ENCODE assay signal across 16 cellular contexts in genomic region chr21:43025636-43026180, GRCh38. TPM values are rescaled to one million over a fixed set of nuclear protein-coding genes. Genes with fewer than 3 reads are reported as not detected.
DNase-seq lines count a peak whose midpoint lies in the region; ATAC-seq and TF ChIP-seq lines count a peak whose summit lies in the region.
"Had no signal": no experiment of that assay in that cellular context is flagged by ENCODE, and none has a peak within 500 bp of the region (broad histone marks: within the 10 kb centered on the region; RNA-seq: fewer than 3 reads in every experiment).

No MANE protein-coding gene starts in this region.

- no peaks in the 10 kb centered on the region for H3K4me1 ChIP-seq in gastroesophageal sphincter

- H3K36me3 ChIP-seq in SK-N-MC (ENCODE audit: insufficient read depth, low read length): peaks cover 59% of the 10 kb centered on the region
- H3K36me3 ChIP-seq in gastroesophageal sphincter: peaks cover 0 to 100% of the 10 kb centered on the region in 2 donors

- H3K9me3 Mint-ChIP-seq in stimulated activated naive B cell treated with anti-CD40 and anti-IgM and Interleukin-4, amounts not matched to agents 10 μg/mL and 1 μg/mL and 100 μg/mL, for 72 hours: no peaks in the 10 kb centered on the region
- H3K9me3 Mint-ChIP-seq: activated naive CD8-positive, alpha-beta T cell treated with anti-CD3 and anti-CD28 coated beads, Interleukin-2, amount 50 U/mL, for 24 hours; stimulated activated naive CD8-positive, alpha-beta T cell treated with anti-CD3 and anti-CD28 coated beads, Interleukin-15, Interleukin-2, amounts not matched to agents 100 ng/mL and 50 ng/mL, for 24 hours had no signal

- TF ChIP-seq CTCF in gastroesophageal sphincter (IDR thresholded peaks at IDR 0.05): no peak

- H3K4me3 Mint-ChIP-seq in stimulated activated naive B cell treated with anti-CD40 and anti-IgM and Interleukin-4, amounts not matched to agents 10 μg/mL and 1 μg/mL and 100 μg/mL, for 72 hours: no peak overlapping the region
- H3K4me3 Mint-ChIP-seq: activated naive CD8-positive, alpha-beta T cell treated with anti-CD3 and anti-CD28 coated beads, Interleukin-2, amount 50 U/mL, for 24 hours; stimulated activated naive CD8-positive, alpha-beta T cell treated with anti-CD3 and anti-CD28 coated beads, Interleukin-15, Interleukin-2, amounts not matched to agents 100 ng/mL and 50 ng/mL, for 24 hours had no signal

- TF ChIP-seq EP300 in gastroesophageal sphincter (IDR thresholded peaks at IDR 0.05): no peak

- H3K36me3 Mint-ChIP-seq in stimulated activated naive B cell treated with anti-CD40 and anti-IgM and Interleukin-4, amounts not matched to agents 10 μg/mL and 1 μg/mL and 100 μg/mL, for 72 hours: peaks cover 47 to 70% of the 10 kb centered on the region in 2 donors

- no peaks in the 10 kb centered on the region for H3K27me3 Mint-ChIP-seq in stimulated activated naive B cell treated with anti-CD40 and anti-IgM and Interleukin-4, amounts not matched to agents 10 μg/mL and 1 μg/mL and 100 μg/mL, for 72 hours
- H3K27me3 Mint-ChIP-seq: activated naive CD8-positive, alpha-beta T cell treated with anti-CD3 and anti-CD28 coated beads, Interleukin-2, amount 50 U/mL, for 24 hours; stimulated activated naive CD8-positive, alpha-beta T cell treated with anti-CD3 and anti-CD28 coated beads, Interleukin-15, Interleukin-2, amounts not matched to agents 100 ng/mL and 50 ng/mL, for 24 hours had no signal

- H3K4me3 ChIP-seq in SK-N-MC: 0 out of 2 replicates have a peak overlapping the region, but pooled peaks have one; percentile 16
- no peak overlapping the region for H3K4me3 ChIP-seq in skeletal muscle cell (ENCODE audit: low read depth, low read length)
- H3K4me3 ChIP-seq in gastroesophageal sphincter: no peak overlapping the region
- H3K4me3 ChIP-seq: lung had no signal

- no peaks in the 10 kb centered on the region for H3K27me3 ChIP-seq in gastroesophageal sphincter

- 74 to 83% methylated on average over 5 to 6 of the region's 6 CpGs for WGBS in gastroesophageal sphincter (ENCODE audit: low coverage in 1 of 2), 2 donors

- no peaks in the 10 kb centered on the region for H3K4me1 Mint-ChIP-seq in stimulated activated naive B cell treated with anti-CD40 and anti-IgM and Interleukin-4, amounts not matched to agents 10 μg/mL and 1 μg/mL and 100 μg/mL, for 72 hours
- H3K4me1 Mint-ChIP-seq: activated naive CD8-positive, alpha-beta T cell treated with anti-CD3 and anti-CD28 coated beads, Interleukin-2, amount 50 U/mL, for 24 hours had no signal

- H3K9ac ChIP-seq in SK-N-MC (ENCODE audit: insufficient read length): peak overlapping the region; percentile 27

- H3K27ac ChIP-seq in SK-N-MC (peak overlapping the region; percentile 91), gastroesophageal sphincter (no peak overlapping the region)

- peak; percentile 83 for DNase-seq in EH (ENCODE audit: low read depth)
- peak; percentile 28 for DNase-seq in SK-N-MC (ENCODE audit: low read depth, low spot score)
- peak; percentile 13 for DNase-seq in fibroblast of the conjunctiva (ENCODE audit: low read depth)
- peak; percentile 10 for DNase-seq in skeletal muscle cell (ENCODE audit: low read depth)
- DNase-seq in stimulated activated naive B cell treated with anti-CD40 and anti-IgM and Interleukin-4, amounts not matched to agents 10 μg/mL and 1 μg/mL and 100 μg/mL, for 72 hours: no peak
- DNase-seq: activated naive CD8-positive, alpha-beta T cell treated with anti-CD3 and anti-CD28 coated beads, Interleukin-2, amount 50 U/mL, for 24 hours; COR-L47; effector CD8-positive, alpha-beta T cell; hippocampal formation; NCI-H1105; NCI-H524 had no signal

- H3K9me3 ChIP-seq in SK-N-MC (ENCODE audit: low read depth, low read length): no peaks in the 10 kb centered on the region
- no peaks in the 10 kb centered on the region for H3K9me3 ChIP-seq in gastroesophageal sphincter

- ATAC-seq in HG03342 (IDR thresholded peaks at IDR 0.05; ENCODE audit: unreplicated experiment): no peak
- no peak for ATAC-seq in HG03139 (IDR thresholded peaks at IDR 0.05; ENCODE audit: unreplicated experiment)
- no peak for ATAC-seq in gastroesophageal sphincter
- ATAC-seq in stimulated activated naive B cell treated with anti-CD40 and anti-IgM and Interleukin-4, amounts not matched to agents 10 μg/mL and 1 μg/mL and 100 μg/mL, for 72 hours (replicated peaks): no peak
- ATAC-seq: activated naive CD8-positive, alpha-beta T cell treated with anti-CD3 and anti-CD28 coated beads, Interleukin-2, amount 50 U/mL, for 24 hours had no signal

- TF ChIP-seq POLR2A in gastroesophageal sphincter (IDR thresholded peaks at IDR 0.05): no peak

- H3K27ac Mint-ChIP-seq in stimulated activated naive B cell treated with anti-CD40 and anti-IgM and Interleukin-4, amounts not matched to agents 10 μg/mL and 1 μg/mL and 100 μg/mL, for 72 hours: no peak overlapping the region
- H3K27ac Mint-ChIP-seq: activated naive CD8-positive, alpha-beta T cell treated with anti-CD3 and anti-CD28 coated beads, Interleukin-2, amount 50 U/mL, for 24 hours; stimulated activated naive CD8-positive, alpha-beta T cell treated with anti-CD3 and anti-CD28 coated beads, Interleukin-15, Interleukin-2, amounts not matched to agents 100 ng/mL and 50 ng/mL, for 24 hours had no signal

RNA-seq across cellular contexts. Expression of gene CBS, which starts 49.9 kb away (rescaled TPM):
- total RNA-seq in gastroesophageal sphincter: 10 to 100 TPM in 3 of 4 donors, 1 to 10 TPM in 1; 9.7 to 27.2 (median 19.0) TPM

RNA-seq across cellular contexts. Expression of gene PKNOX1, which starts 51.3 kb away (rescaled TPM):
- total RNA-seq in gastroesophageal sphincter: 10 to 100 TPM; 12.9 to 15.3 (median 15.1) TPM
